Comparison of ENCODE assay signal across 28 cellular contexts in genomic region chr22:35202376-35202775, GRCh38.
"Had no signal": no experiment of that assay in that cellular context is flagged by ENCODE, and none has a peak within 500 bp of the region (broad histone marks: within the 10 kb centered on the region; RNA-seq: fewer than 3 reads in every experiment).

No MANE protein-coding gene starts in this region.

- H3K36me3 ChIP-seq: adrenal gland, SJCRH30, WERI-Rb-1 had no signal

- H3K9me3 ChIP-seq: adrenal gland, SJCRH30, SK-N-SH had no signal

- H3K4me3 ChIP-seq: adrenal gland, SJCRH30 had no signal

- H3K4me1 Mint-ChIP-seq: activated CD4-positive, alpha-beta memory T cell treated with anti-CD3 and anti-CD28 coated beads, Interleukin-2, amount 10 ng/mL, durations not matched to agents 7 days and 5 days; activated CD4-positive, alpha-beta T cell treated with anti-CD3 and anti-CD28 coated beads for 36 hours; central memory CD8-positive, alpha-beta T cell had no signal

- ATAC-seq: activated CD4-positive, alpha-beta T cell treated with anti-CD3 and anti-CD28 coated beads for 36 hours; Panc1 had no signal

- H3K4me2 ChIP-seq: SK-N-SH had no signal

- H3K9ac ChIP-seq: SK-N-SH had no signal

- H3K9me3 Mint-ChIP-seq: activated CD4-positive, alpha-beta memory T cell treated with anti-CD3 and anti-CD28 coated beads, Interleukin-2, amount 10 ng/mL, durations not matched to agents 7 days and 5 days; activated naive CD8-positive, alpha-beta T cell treated with anti-CD3 and anti-CD28 coated beads, Interleukin-2, amount 10 ng/mL, durations not matched to agents 7 days and 5 days; central memory CD8-positive, alpha-beta T cell had no signal

- H3K4me1 ChIP-seq: adrenal gland, SJCRH30 had no signal

- DNase-seq: activated CD4-positive, alpha-beta memory T cell treated with anti-CD3 and anti-CD28 coated beads, Interleukin-2, amount 10 ng/mL, durations not matched to agents 7 days and 5 days; activated CD4-positive, alpha-beta T cell treated with anti-CD3 and anti-CD28 coated beads for 36 hours; activated CD4-positive, alpha-beta T cell treated with anti-CD3 and anti-CD28 coated beads, Interleukin-2, amount 50 U/mL, for 1 hour; activated naive CD4-positive, alpha-beta T cell treated with anti-CD3 and anti-CD28 coated beads, Interleukin-2, amount 50 U/mL, for 16 hours; activated naive CD8-positive, alpha-beta T cell treated with anti-CD3 and anti-CD28 coated beads, Interleukin-2, amount 10 ng/mL, durations not matched to agents 7 days and 5 days; activated T-cell treated with anti-CD3 and anti-CD28 coated beads for 4 hours; activated T-cell treated with anti-CD3 and anti-CD28 coated beads, Interleukin-2, amount 50 U/mL, for 48 hours; adrenal gland; aorta; Kasumi-1; NCI-H1092 treated with DMSO at 0.1 percent for 48 hours; NCI-H1417 treated with DMSO at 0.1 percent for 48 hours; NCI-H1694; NCI-H2029; NCI-H2107; NCI-H2171 treated with DMSO at 0.1 percent for 48 hours; NCI-H226; NCI-H510A; NCI-H526 treated with DMSO at 0.1 percent for 48 hours; NCI-H82; Right ventricle myocardium superior; SJCRH30; SK-N-SH; T-helper 1 cell; WERI-Rb-1 had no signal

- H3K27ac ChIP-seq: adrenal gland, RWPE1, SJCRH30, WERI-Rb-1 had no signal

- H3K27me3 ChIP-seq: adrenal gland, SJCRH30 had no signal

- H3K27ac Mint-ChIP-seq: activated CD4-positive, alpha-beta memory T cell treated with anti-CD3 and anti-CD28 coated beads, Interleukin-2, amount 10 ng/mL, durations not matched to agents 7 days and 5 days; activated CD4-positive, alpha-beta T cell treated with anti-CD3 and anti-CD28 coated beads for 36 hours; activated naive CD8-positive, alpha-beta T cell treated with anti-CD3 and anti-CD28 coated beads, Interleukin-2, amount 10 ng/mL, durations not matched to agents 7 days and 5 days had no signal

- H3K36me3 Mint-ChIP-seq: activated naive CD8-positive, alpha-beta T cell treated with anti-CD3 and anti-CD28 coated beads, Interleukin-2, amount 10 ng/mL, durations not matched to agents 7 days and 5 days had no signal

- H3K4me3 Mint-ChIP-seq: activated CD4-positive, alpha-beta memory T cell treated with anti-CD3 and anti-CD28 coated beads, Interleukin-2, amount 10 ng/mL, durations not matched to agents 7 days and 5 days; activated CD4-positive, alpha-beta T cell treated with anti-CD3 and anti-CD28 coated beads for 36 hours; activated naive CD8-positive, alpha-beta T cell treated with anti-CD3 and anti-CD28 coated beads, Interleukin-2, amount 10 ng/mL, durations not matched to agents 7 days and 5 days; central memory CD8-positive, alpha-beta T cell had no signal
